Comparison of ENCODE assay signal across 1 cellular context in genomic region chr18:9808530-9809241, GRCh38.
TF ChIP-seq lines count a peak whose summit lies in the region.

No MANE protein-coding gene starts in this region.

TF ChIP-seq in A549, 52 proteins besides CTCF, POLR2A, EP300 and RAD21 (continued from another document):
- TF ChIP-seq MAX (IDR thresholded peaks at IDR 0.05) = no peak
- TF ChIP-seq HOXA7 (CRISPR knock-in tag; IDR thresholded peaks at IDR 0.05) = no peak
- no peak for TF ChIP-seq ZC3H11A (IDR thresholded peaks at IDR 0.05)
TF ChIP-seq in A549: peak in this region for 0.
